8 cellular contexts compared by ENCODE assay signal in genomic region chr1:94416901-94417701, GRCh38.
DNase-seq lines count a peak whose midpoint lies in the region; ATAC-seq, FAIRE-seq and TF ChIP-seq lines count a peak whose summit lies in the region.

No MANE protein-coding gene starts in this region.

- no peaks in the 10 kb centered on the region for H3K36me3 ChIP-seq in KMS-11 (ENCODE audit: insufficient read depth)

- FAIRE-seq in GM19239 (lab: Jason Lieb, UNC) = no peak

- TF ChIP-seq CTCF in KMS-11 (conservative IDR thresholded peaks at IDR 0.05; ENCODE audit: low read depth, low read length) = no peak

- DNase-seq in Ammon's horn (ENCODE audit: low spot score) (peak; percentile 90), astrocyte of the hippocampus (ENCODE audit: low read depth, low spot score) (peak; percentile 81), inferior parietal cortex (ENCODE audit: extremely low spot score) (peak; percentile 86), superior temporal gyrus (ENCODE audit: extremely low spot score) (peak; percentile 96), GM19239 (ENCODE audit: insufficient read length, low spot score) (no peak)

- 0 out of 2 replicates have a peak, but pooled peaks cover 4% of the 10 kb centered on the region for H3K79me2 ChIP-seq in KMS-11 (ENCODE audit: insufficient read depth, low read depth)

- ATAC-seq in GM21619 (IDR thresholded peaks at IDR 0.05; ENCODE audit: unreplicated experiment) (no peak), GM21423 (IDR thresholded peaks at IDR 0.05; ENCODE audit: unreplicated experiment) (no peak)

- peaks cover 14% of the 10 kb centered on the region for H3K4me1 ChIP-seq in KMS-11 (ENCODE audit: low read depth, poor library complexity, severe bottlenecking)

- peak overlapping the region; percentile 56 for H3K27ac ChIP-seq in KMS-11

- no peak overlapping the region for H3K4me3 ChIP-seq in KMS-11 (IDR thresholded peaks at IDR 0.05; ENCODE audit: insufficient read depth, low read depth, low read length)

- peak overlapping the region; percentile 85 for H3K4me2 ChIP-seq in KMS-11

- no peaks in the 10 kb centered on the region for H4K20me1 ChIP-seq in KMS-11 (ENCODE audit: insufficient read depth)

- H3K9ac ChIP-seq in KMS-11 = peak overlapping the region; percentile 59; the same call in 1 of the 2 replicates

- H2AFZ ChIP-seq in KMS-11 (ENCODE audit: low read depth) = peak overlapping the region; percentile 83

- H3K27me3 ChIP-seq in KMS-11 (ENCODE audit: insufficient read depth, low read depth) = no peaks in the 10 kb centered on the region
